21 cellular contexts compared by ENCODE assay signal in the genomic region with DNA sequence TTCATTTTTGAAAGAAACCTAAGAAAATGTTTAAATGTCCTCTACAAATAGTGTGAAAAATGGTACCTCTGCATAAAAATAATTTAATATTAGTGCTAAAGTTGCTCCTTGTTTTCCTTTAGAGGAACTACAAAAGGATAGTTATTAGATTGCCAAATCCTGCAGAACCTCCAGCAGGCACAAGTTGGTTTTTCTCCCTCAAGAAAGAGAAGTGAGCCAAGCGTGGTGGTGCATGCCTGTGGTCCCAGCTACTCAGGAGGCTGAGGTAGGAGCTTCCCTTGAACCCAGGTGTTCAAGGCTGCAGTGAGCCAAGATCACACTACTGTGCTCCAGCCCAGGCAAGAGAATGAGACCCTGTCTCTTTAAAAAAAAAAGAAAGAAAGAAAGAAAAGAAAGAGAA.
"Had no signal": no experiment of that assay in that cellular context is flagged by ENCODE, and none has a peak within 500 bp of the region (broad histone marks: within the 10 kb centered on the region; RNA-seq: fewer than 3 reads in every experiment).

No MANE protein-coding gene starts in this region.

- ATAC-seq: activated naive CD8-positive, alpha-beta T cell treated with anti-CD3 and anti-CD28 coated beads, Interleukin-2, amount 50 U/mL, for 24 hours; left cardiac atrium; lower lobe of right lung had no signal

- H3K27me3 ChIP-seq: dorsolateral prefrontal cortex, sigmoid colon, spleen, thyroid gland had no signal

- DNase-seq: activated CD4-positive, alpha-beta memory T cell treated with anti-CD3 and anti-CD28 coated beads for 36 hours; activated CD4-positive, alpha-beta T cell treated with anti-CD3 and anti-CD28 coated beads for 4 hours; activated naive CD4-positive, alpha-beta T cell treated with anti-CD3 and anti-CD28 coated beads for 36 hours; activated naive CD8-positive, alpha-beta T cell treated with anti-CD3 and anti-CD28 coated beads, Interleukin-2, amount 50 U/mL, for 24 hours; activated T-cell treated with anti-CD3 and anti-CD28 coated beads for 4 hours; anterior cingulate cortex; caudate nucleus; dorsolateral prefrontal cortex; foreskin fibroblast; left cardiac atrium; lower lobe of right lung; posterior cingulate gyrus; sigmoid colon; spleen; stimulated activated CD4-positive, alpha-beta T cell treated with anti-CD3 and anti-CD28 coated beads, Interleukin-4, amount 100 ng/mL, for 4 hours; stimulated activated naive CD4-positive, alpha-beta T cell; thyroid gland had no signal

- H3K4me1 ChIP-seq: thyroid gland had no signal

- H3K9me3 ChIP-seq: lower lobe of right lung, sigmoid colon, spleen, thyroid gland had no signal

- H3K4me3 ChIP-seq: dorsolateral prefrontal cortex, lower lobe of right lung, sigmoid colon, spleen, thyroid gland had no signal

- H3K27ac ChIP-seq: dorsolateral prefrontal cortex, lower lobe of right lung, sigmoid colon, spleen, thyroid gland had no signal

- H3K27ac Mint-ChIP-seq: activated CD4-positive, alpha-beta memory T cell treated with anti-CD3 and anti-CD28 coated beads for 36 hours; activated naive CD4-positive, alpha-beta T cell treated with anti-CD3 and anti-CD28 coated beads for 36 hours; activated naive CD8-positive, alpha-beta T cell treated with anti-CD3 and anti-CD28 coated beads, Interleukin-2, amount 50 U/mL, for 24 hours; activated T-helper 2 cell treated with anti-CD3 and anti-CD28 coated beads, Interferon-gamma antibody, Interleukin-2, Interleukin-4, amounts not matched to agents 10 μg/mL and 5 μg/mL and 100 μg/mL, durations not matched to agents 14 hours and 24 hours and 36 hours; brain; nephron had no signal

- H3K36me3 ChIP-seq: lower lobe of right lung, sigmoid colon, spleen, thyroid gland had no signal

- H3K9me3 Mint-ChIP-seq: activated CD4-positive, alpha-beta memory T cell treated with anti-CD3 and anti-CD28 coated beads for 36 hours; activated naive CD4-positive, alpha-beta T cell treated with anti-CD3 and anti-CD28 coated beads for 36 hours; activated naive CD8-positive, alpha-beta T cell treated with anti-CD3 and anti-CD28 coated beads, Interleukin-2, amount 50 U/mL, for 24 hours; activated T-helper 2 cell treated with anti-CD3 and anti-CD28 coated beads, Interferon-gamma antibody, Interleukin-2, Interleukin-4, amounts not matched to agents 10 μg/mL and 5 μg/mL and 100 μg/mL, durations not matched to agents 14 hours and 24 hours and 36 hours; brain had no signal

- FAIRE-seq: TTC549 had no signal

- H3K4me1 Mint-ChIP-seq: brain, nephron had no signal

- H3K36me3 Mint-ChIP-seq: activated CD4-positive, alpha-beta memory T cell treated with anti-CD3 and anti-CD28 coated beads for 36 hours; brain had no signal

- H3K4me3 Mint-ChIP-seq: activated CD4-positive, alpha-beta memory T cell treated with anti-CD3 and anti-CD28 coated beads for 36 hours; activated naive CD4-positive, alpha-beta T cell treated with anti-CD3 and anti-CD28 coated beads for 36 hours; activated naive CD8-positive, alpha-beta T cell treated with anti-CD3 and anti-CD28 coated beads, Interleukin-2, amount 50 U/mL, for 24 hours; brain; nephron had no signal
